1 cellular context compared by ENCODE assay signal in genomic region chr11:111019449-111019848, GRCh38.
TF ChIP-seq lines count a peak whose summit lies in the region.

No MANE protein-coding gene starts in this region.

TF ChIP-seq in GM23338, 12 proteins besides CTCF, POLR2A, EP300 and RAD21 (continued from another document):
- TF ChIP-seq ZNF462 (CRISPR knock-in tag; IDR thresholded peaks at IDR 0.05) (no peak), ZNF331 (CRISPR knock-in tag; IDR thresholded peaks at IDR 0.05; ENCODE audit: low read depth) (no peak), EZH2 (IDR thresholded peaks at IDR 0.05; ENCODE audit: low read depth, unreplicated experiment) (no peak), ZNF114 (CRISPR knock-in tag; IDR thresholded peaks at IDR 0.05) (no peak), NANOG (IDR thresholded peaks at IDR 0.05; ENCODE audit: borderline replicate concordance) (no peak), REST (IDR thresholded peaks at IDR 0.05; ENCODE audit: unreplicated experiment) (no peak), POLR2AphosphoS5 (IDR thresholded peaks at IDR 0.05; ENCODE audit: low read depth) (no peak), ETS1 (IDR thresholded peaks at IDR 0.05) (no peak), CREB1 (CRISPR knock-in tag; IDR thresholded peaks at IDR 0.05; ENCODE audit: low read depth) (no peak), JUNB (IDR thresholded peaks at IDR 0.05; ENCODE audit: unreplicated experiment) (no peak), STAT1 (IDR thresholded peaks at IDR 0.05; ENCODE audit: unreplicated experiment) (no peak)
